In the genomic region with DNA sequence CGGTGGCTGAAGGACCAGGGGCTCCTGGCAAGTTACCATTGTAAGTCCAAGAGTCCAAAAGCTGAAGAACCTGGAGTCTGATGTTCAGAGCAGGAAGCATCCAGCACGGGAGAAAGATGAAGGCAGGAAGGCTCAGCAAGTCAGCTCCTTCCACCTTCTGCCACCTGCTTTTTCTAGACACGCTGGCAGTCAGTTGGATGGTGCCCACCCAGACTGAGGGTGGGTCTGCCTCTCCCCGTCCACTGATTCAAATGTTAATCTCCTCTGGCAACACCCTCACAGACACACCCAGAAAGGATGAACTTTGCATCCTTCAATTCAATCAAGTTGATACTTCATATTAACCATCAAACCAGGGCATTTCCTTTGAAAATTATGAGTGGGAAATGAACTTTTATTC, we compare ENCODE assay signal across 31 cellular contexts.
DNase-seq lines count a peak whose midpoint lies in the region; ATAC-seq and FAIRE-seq lines count a peak whose summit lies in the region.
"Had no signal": no experiment of that assay in that cellular context is flagged by ENCODE, and none has a peak within 500 bp of the region (broad histone marks: within the 10 kb centered on the region; RNA-seq: fewer than 3 reads in every experiment).

No MANE protein-coding gene starts in this region.

- FAIRE-seq in small intestine (lab: Jason Lieb, UNC), result no peak
- FAIRE-seq: A204.1, A549, D721Med had no signal

- no peaks in the 10 kb centered on the region for H3K4me1 ChIP-seq in small intestine (ENCODE audit: control insufficient read depth in 2 of 2, insufficient read depth in 1 of 2, low read depth in 1 of 2, low read length in 1 of 2)
- H3K4me1 ChIP-seq: A549, BE2C, BLaER1, Caco-2 had no signal

- intact Hi-C loops in left colon (cut with DNase I, micrococcal nuclease), result no loop called here

- no peak overlapping the region for H3K4me3 ChIP-seq in small intestine (ENCODE audit: low read depth in 1 of 2, low read length in 2 of 2)
- H3K4me3 ChIP-seq: A549; BLaER1; BLaER1 treated with 17β-estradiol and CSF1 and Interleukin-3, amounts not matched to agents 10 nM and 100 nM had no signal

- ATAC-seq in left colon (peak; percentile 57), GM19463 (IDR thresholded peaks at IDR 0.05; ENCODE audit: unreplicated experiment) (no peak), HG03097 (IDR thresholded peaks at IDR 0.05; ENCODE audit: low FRiP score, unreplicated experiment) (no peak)
- ATAC-seq: A549; CD8-positive, alpha-beta T cell had no signal

- H3K27me3 ChIP-seq in small intestine (ENCODE audit: control insufficient read depth in 2 of 2, insufficient read depth in 2 of 2, low read length in 2 of 2), result no peaks in the 10 kb centered on the region
- H3K27me3 ChIP-seq: BE2C; BLaER1; BLaER1 treated with 17β-estradiol and CSF1 and Interleukin-3, amounts not matched to agents 10 nM and 100 nM had no signal

- H3K27ac ChIP-seq in small intestine (ENCODE audit: low read depth in 1 of 2, low read length in 1 of 2), result peak overlapping the region in 1 of 2 donors; percentile 15
- H3K27ac ChIP-seq: 22Rv1; A549; BLaER1; BLaER1 treated with 17β-estradiol and CSF1 and Interleukin-3, amounts not matched to agents 10 nM and 100 nM; C4-2B had no signal

- H3K36me3 ChIP-seq in small intestine (ENCODE audit: control insufficient read depth in 2 of 2, insufficient read depth in 2 of 2, low read length in 2 of 2), result no peaks in the 10 kb centered on the region
- H3K36me3 ChIP-seq: BE2C; BLaER1; BLaER1 treated with 17β-estradiol and CSF1 and Interleukin-3, amounts not matched to agents 10 nM and 100 nM had no signal

- DNase-seq in left colon (no peak), small intestine (peak; percentile 41)
- DNase-seq: 8988T; ACHN; AML-193; BE2C; C1 segment of cervical spinal cord; Caco-2; Calu3; CD4-positive, alpha-beta memory T cell; CD4-positive, alpha-beta T cell; CD4-positive, CD25-positive, alpha-beta regulatory T cell; CD8-positive, alpha-beta memory T cell; CD8-positive, alpha-beta T cell; COR-L47; DMS 273 treated with DMSO at 0.1 percent for 48 hours; DMS153; DMS53; DMS79; DMS79 treated with DMSO at 0.1 percent for 48 hours; DND-41; EL had no signal

- H3K9me3 ChIP-seq in small intestine (ENCODE audit: control insufficient read depth, low read depth), result peaks cover 2% of the 10 kb centered on the region
- H3K9me3 ChIP-seq: A549; BE2C; BLaER1; BLaER1 treated with 17β-estradiol and CSF1 and Interleukin-3, amounts not matched to agents 10 nM and 100 nM; Caco-2 had no signal

- 26 to 71% (median 51%) methylated on average over 4 of the region's 4 CpGs for WGBS in small intestine, 3 donors
